In genomic region chr1:22569269-22569668, GRCh38 we compare ENCODE assay signal across 9 cellular contexts. TPM values are rescaled to one million over a fixed set of nuclear protein-coding genes. Genes with fewer than 3 reads are reported as not detected.
"Had no signal": no experiment of that assay in that cellular context is flagged by ENCODE, and none has a peak within 500 bp of the region (broad histone marks: within the 10 kb centered on the region; RNA-seq: fewer than 3 reads in every experiment).

No MANE protein-coding gene starts in this region.

- H3K9me3 Mint-ChIP-seq: IgD-negative memory B cell had no signal

- H3K27ac Mint-ChIP-seq: IgD-negative memory B cell had no signal

- H3K4me3 ChIP-seq: GM23248, HAP-1 had no signal

- H3K9ac ChIP-seq: GM23248 had no signal

- H3K4me1 Mint-ChIP-seq: IgD-negative memory B cell had no signal

- ATAC-seq: HCT116 had no signal

- H3K27ac ChIP-seq: GM23248 had no signal

- H3K9me3 ChIP-seq: HAP-1 had no signal

- H3K4me3 Mint-ChIP-seq: IgD-negative memory B cell had no signal

- H2AFZ ChIP-seq: GM23248 had no signal

- H3K36me3 Mint-ChIP-seq: IgD-negative memory B cell had no signal

- H3K36me3 ChIP-seq: HAP-1 had no signal

- DNase-seq: GM23248, GOT3, H7, Kasumi-1, KG1 had no signal

- FAIRE-seq: HTR-8/SVneo had no signal

- H3K4me1 ChIP-seq: HAP-1 had no signal

RNA-seq across cellular contexts. Expression of gene EPHA8, which starts 6.0 kb away (rescaled TPM):
- polyA plus RNA-seq: GM23248, IgD-negative memory B cell had no signal
